In genomic region chr12:69097619-69098368, GRCh38 we compare ENCODE assay signal across 16 cellular contexts.
A peak's percentile ranks its signal among the peaks of the same experiment; 100 is the strongest.
DNase-seq lines count a peak whose midpoint lies in the region; ATAC-seq and TF ChIP-seq lines count a peak whose summit lies in the region.
"Had no signal": no experiment of that assay in that cellular context is flagged by ENCODE, and none has a peak within 500 bp of the region (broad histone marks: within the 10 kb centered on the region; RNA-seq: fewer than 3 reads in every experiment).

No MANE protein-coding gene starts in this region.

- H3K4me3 ChIP-seq in cardiac fibroblast (replicated peaks in 1 of 2; ENCODE audit: low read depth in 2 of 2, low read length in 2 of 2), result no peak overlapping the region
- H3K4me3 ChIP-seq: heart right ventricle, left lung had no signal

- no peak for TF ChIP-seq EP300 in Ishikawa (IDR thresholded peaks at IDR 0.05; ENCODE audit: borderline replicate concordance)

- TF ChIP-seq CTCF in cardiac fibroblast (IDR thresholded peaks at IDR 0.05; ENCODE audit: low read depth, low read length), result no peak

- peak; percentile 33 for DNase-seq in Daoy (ENCODE audit: low read depth)
- DNase-seq in cardiac fibroblast (ENCODE audit: low read depth in 2 of 2), result peak; percentile 12 to 72
- DNase-seq in left kidney (ENCODE audit: low read depth, low spot score), result peak; percentile 27
- no peak for DNase-seq in pons (ENCODE audit: low spot score)
- no peak for DNase-seq in RKO (ENCODE audit: low spot score)
- DNase-seq: activated T-cell treated with anti-CD3 and anti-CD28 coated beads, Interleukin-2, amount 50 U/mL, for 24 hours; amygdala; CD4-positive, alpha-beta T cell; heart right ventricle; left lung; SW 1271 had no signal

- no peak for ATAC-seq in GM19351 (IDR thresholded peaks at IDR 0.05; ENCODE audit: unreplicated experiment)
- ATAC-seq in GM18907 (IDR thresholded peaks at IDR 0.05; ENCODE audit: unreplicated experiment), result no peak
- ATAC-seq: activated CD4-positive, CD25-positive, alpha-beta regulatory T cell treated with anti-CD3 and anti-CD28 coated beads, Interleukin-2, amount 50 U/mL, for 24 hours; heart right ventricle; natural killer cell treated with Interleukin-12 subunit alpha and Interleukin-12 subunit beta and Interleukin-15 and Interleukin-18, amount 100 ng/mL, for 72 hours had no signal

- TF ChIP-seq RAD21 in Ishikawa (IDR thresholded peaks at IDR 0.05; ENCODE audit: low read depth), result no peak

TF ChIP-seq in Ishikawa, 13 proteins besides CTCF, POLR2A, EP300 and RAD21:
- TF ChIP-seq FOXM1 (IDR thresholded peaks at IDR 0.05; ENCODE audit: borderline replicate concordance, low read depth) (no peak), NFIC (IDR thresholded peaks at IDR 0.05) (0 out of 2 replicates have a peak, but pooled peaks have one; percentile 17)

Comparison
In these comparisons a context has a peak if more than half of its experiments do, and no peak if none do; other contexts are left out.
1. DNase-seq: peak in Daoy (single experiment), cardiac fibroblast (2 of 2) and left kidney (single experiment); none in pons (single experiment) and RKO (single experiment).